ENCODE assay signal across 24 cellular contexts in genomic region chr12:70910666-70911065, GRCh38. TPM values are rescaled to one million over a fixed set of nuclear protein-coding genes. Genes with fewer than 3 reads are reported as not detected.
"Had no signal": no experiment of that assay in that cellular context is flagged by ENCODE, and none has a peak within 500 bp of the region (broad histone marks: within the 10 kb centered on the region; RNA-seq: fewer than 3 reads in every experiment).

No MANE protein-coding gene starts in this region.

- H3K4me1 Mint-ChIP-seq: endodermal cell, mesothelial cell of epicardium had no signal

- H3K27ac ChIP-seq: colonic mucosa, epithelial cell of prostate, esophagus squamous epithelium, gastrocnemius medialis, heart left ventricle, left lung, lower lobe of right lung had no signal

- H3K27me3 ChIP-seq: colonic mucosa, esophagus squamous epithelium, gastrocnemius medialis, left lung had no signal

- ATAC-seq: effector memory CD8-positive, alpha-beta T cell; esophagus mucosa; gastrocnemius medialis; heart left ventricle; left cardiac atrium; left lung; left ventricle myocardium superior; lower lobe of right lung; mucosa of descending colon had no signal

- H3K4me3 ChIP-seq: colonic mucosa, esophagus squamous epithelium, gastrocnemius medialis, heart left ventricle, left lung, lower lobe of right lung, mucosa of descending colon had no signal

- H3K36me3 ChIP-seq: colonic mucosa, esophagus squamous epithelium, gastrocnemius medialis, heart left ventricle, left lung, lower lobe of right lung had no signal

- DNase-seq: colonic mucosa; cortex of kidney; effector CD8-positive, alpha-beta T cell; effector memory CD8-positive, alpha-beta T cell; endodermal cell; erythroblast; esophagus squamous epithelium; foreskin fibroblast; foreskin melanocyte; gastrocnemius medialis; heart left ventricle; hippocampal formation; left cardiac atrium; left lung; left ventricle myocardium superior; lower lobe of right lung; mesenchymal stem cell; mucosa of descending colon had no signal

- H3K4me3 Mint-ChIP-seq: dendritic cell treated with granulocyte-macrophage colony-stimulating factor and Interleukin-4, amounts not matched to agents 40 ng/mL and 50 ng/mL, for 4 days; effector memory CD8-positive, alpha-beta T cell; endodermal cell; mesothelial cell of epicardium had no signal

- H3K27ac Mint-ChIP-seq: dendritic cell treated with granulocyte-macrophage colony-stimulating factor and Interleukin-4, amounts not matched to agents 40 ng/mL and 50 ng/mL, for 4 days; effector memory CD8-positive, alpha-beta T cell; endodermal cell; mesothelial cell of epicardium had no signal

- H3K4me1 ChIP-seq: colonic mucosa, esophagus squamous epithelium, gastrocnemius medialis, heart left ventricle, left lung, lower lobe of right lung had no signal

- H3K27me3 Mint-ChIP-seq: dendritic cell treated with granulocyte-macrophage colony-stimulating factor and Interleukin-4, amounts not matched to agents 40 ng/mL and 50 ng/mL, for 4 days; effector memory CD8-positive, alpha-beta T cell had no signal

- H3K9me3 ChIP-seq: colonic mucosa, esophagus squamous epithelium, gastrocnemius medialis, heart left ventricle, left lung, lower lobe of right lung, mucosa of descending colon had no signal

- H3K9me3 Mint-ChIP-seq: dendritic cell treated with granulocyte-macrophage colony-stimulating factor and Interleukin-4, amounts not matched to agents 40 ng/mL and 50 ng/mL, for 4 days; endodermal cell; mesothelial cell of epicardium had no signal

- H3K36me3 Mint-ChIP-seq: mesothelial cell of epicardium had no signal

RNA-seq across cellular contexts. Expression of gene PTPRR, which starts 9.9 kb away (rescaled TPM):
- total RNA-seq: chondrocyte, esophagus mucosa, lung microvascular endothelial cell had no signal
